Comparison of ENCODE assay signal across 9 cellular contexts in genomic region chr9:130940693-130941576, GRCh38. TPM values are rescaled to one million over a fixed set of nuclear protein-coding genes. Genes with fewer than 3 reads are reported as not detected.
DNase-seq lines count a peak whose midpoint lies in the region; ATAC-seq and TF ChIP-seq lines count a peak whose summit lies in the region.
"Had no signal": no experiment of that assay in that cellular context is flagged by ENCODE, and none has a peak within 500 bp of the region (broad histone marks: within the 10 kb centered on the region; RNA-seq: fewer than 3 reads in every experiment).

No MANE protein-coding gene starts in this region.

- H3K36me3 ChIP-seq in Peyer's patch, result no peaks in the 10 kb centered on the region
- H3K36me3 ChIP-seq in cardiac muscle cell, result no peaks in the 10 kb centered on the region
- H3K36me3 ChIP-seq in psoas muscle (ENCODE audit: insufficient read depth in 1 of 2, low read depth in 1 of 2), result no peaks in the 10 kb centered on the region

- peaks cover 0 to 34% (median 12%) of the 10 kb centered on the region in 4 donors for H3K4me1 ChIP-seq in Peyer's patch
- no peaks in the 10 kb centered on the region for H3K4me1 ChIP-seq in cardiac muscle cell (ENCODE audit: low read depth)
- H3K4me1 ChIP-seq in psoas muscle, result peaks cover 7% of the 10 kb centered on the region

- H3K27ac ChIP-seq in Peyer's patch (no peak overlapping the region), cardiac muscle cell (no peak overlapping the region), psoas muscle (no peak overlapping the region)

- no peaks in the 10 kb centered on the region for H3K9me3 ChIP-seq in Peyer's patch
- H3K9me3 ChIP-seq in cardiac muscle cell (ENCODE audit: low read depth), result no peaks in the 10 kb centered on the region
- no peaks in the 10 kb centered on the region for H3K9me3 ChIP-seq in psoas muscle

- H3K27me3 ChIP-seq in Peyer's patch, result peaks cover 0 to 22% of the 10 kb centered on the region in 2 donors
- peaks cover 58% of the 10 kb centered on the region for H3K27me3 ChIP-seq in cardiac muscle cell
- H3K27me3 ChIP-seq in psoas muscle (ENCODE audit: insufficient read depth in 3 of 3, low read length in 2 of 3), result peaks cover 0 to 82% (median 36%) of the 10 kb centered on the region in 3 donors

- peak; percentile 72 to 90 (median 82) for ATAC-seq in psoas muscle
- ATAC-seq in GM21423 (IDR thresholded peaks at IDR 0.05; ENCODE audit: unreplicated experiment), result no peak

- TF ChIP-seq POLR2A in Peyer's patch (IDR thresholded peaks at IDR 0.05), result no peak

- H3K4me3 ChIP-seq in Peyer's patch (peak overlapping the region in 1 of 4 donors; percentile 1), cardiac muscle cell (no peak overlapping the region), psoas muscle (no peak overlapping the region)

- 9 to 11% (median 9%) methylated on average over 29 to 36 of the region's 36 CpGs for WGBS in psoas muscle, 3 donors

- peak; percentile 55 to 93 (median 88) for TF ChIP-seq CTCF in Peyer's patch (IDR thresholded peaks at IDR 0.05)
- TF ChIP-seq CTCF in cardiac muscle cell (IDR thresholded peaks at IDR 0.05; ENCODE audit: low read depth, low read length), result peak; percentile 85
- TF ChIP-seq CTCF in psoas muscle (IDR thresholded peaks at IDR 0.05), result peak; percentile 83

- DNase-seq in D341Med (ENCODE audit: low spot score), result peak; percentile 83
- DNase-seq in HPDE6-E6E7 (ENCODE audit: extremely low spot score), result peak; percentile 97
- DNase-seq in Peyer's patch, result peak; percentile 71 to 93 (median 92)
- peak; percentile 44 to 65 (median 62) for DNase-seq in activated naive CD4-positive, alpha-beta T cell (lab: John Stamatoyannopoulos, UW)
- peak in 1 of 2 donors; percentile 76 for DNase-seq in cardiac muscle cell (ENCODE audit: low read depth in 1 of 2, low spot score in 1 of 2)
- DNase-seq in psoas muscle, result peak; percentile 59 to 78
- no peak for DNase-seq in NCI-H1694 (lab: John Stamatoyannopoulos, UW)

- intact Hi-C loops in psoas muscle (cut with DNase I), result loop anchor here (2.0 to 10.0 kb wide), 4 partner anchors 74 to 239 kb away; no protein-coding TSS in a partner anchor

RNA-seq across cellular contexts. Expression of gene FIBCD1, which starts 1.9 kb away (rescaled TPM):
- total RNA-seq in Peyer's patch, result 1 to 10 TPM in 1 of 4 donors, not detected in 3; 3.3 TPM
- total RNA-seq in cardiac muscle cell, result 0.39 and 4.0 TPM in 2 replicates
- 0.24 and 0.43 TPM in 2 replicates for polyA plus RNA-seq in cardiac muscle cell
- not detected for total RNA-seq in psoas muscle
- under 1 TPM in 1 of 3 donors, not detected in 2; 0.01 TPM for polyA plus RNA-seq in psoas muscle

RNA-seq across cellular contexts. Expression of gene QRFP, which starts 44.3 kb away (rescaled TPM):
- total RNA-seq in Peyer's patch (not detected), cardiac muscle cell (not detected in 2 replicates), psoas muscle (not detected)
- polyA plus RNA-seq in cardiac muscle cell (0.45 TPM in 1 of 2 replicates, not detected in the other), psoas muscle (under 1 TPM in 2 of 3 donors, not detected in 1; 0.01 to 0.03 TPM)
- total RNA-seq: RPMI7951 had no signal
